ENCODE assay signal across 8 cellular contexts in the genomic region with DNA sequence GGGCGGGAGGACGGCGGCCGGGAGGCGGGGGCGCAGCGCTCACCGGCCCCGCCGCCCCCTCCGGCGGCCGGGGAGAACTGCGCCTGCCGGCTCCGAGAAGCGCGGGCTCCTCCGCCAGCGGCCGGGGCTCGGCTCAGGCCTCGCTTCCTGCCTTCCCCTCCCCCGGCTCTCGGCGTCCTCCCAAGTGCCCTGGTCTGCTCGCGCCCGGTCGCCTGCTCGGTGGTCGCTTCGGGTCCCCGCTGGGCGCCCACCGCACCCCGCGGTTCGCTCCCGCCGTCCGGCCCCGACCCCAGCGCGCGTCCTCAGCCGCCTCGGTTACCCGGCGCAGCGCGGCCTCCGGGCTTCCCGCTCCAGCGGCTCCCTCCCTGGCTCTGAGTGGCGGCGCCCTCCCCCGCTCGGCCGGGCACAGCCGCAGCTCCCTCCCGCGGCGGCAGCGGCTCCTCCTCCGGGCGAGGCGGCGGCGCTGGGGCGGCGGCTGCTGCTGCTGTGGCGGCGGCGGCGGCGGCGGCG. TPM values are rescaled to one million over a fixed set of nuclear protein-coding genes. Genes with fewer than 3 reads are reported as not detected.
DNase-seq lines count a peak whose midpoint lies in the region; ATAC-seq and TF ChIP-seq lines count a peak whose summit lies in the region.

No MANE protein-coding gene starts in this region.

- TF ChIP-seq CTCF in GM23338 (conservative IDR thresholded peaks at IDR 0.05; ENCODE audit: low read depth in 2 of 2) (no peak), MM.1S (IDR thresholded peaks at IDR 0.05; ENCODE audit: low read length) (peak; percentile 19; the same call in 1 of the 2 replicates), WTC11 (IDR thresholded peaks at IDR 0.05) (peak; percentile 33; the same call in 1 of the 2 replicates), lower leg skin (IDR thresholded peaks at IDR 0.05) (no peak)

- peaks cover 38% of the 10 kb centered on the region for H3K36me3 Mint-ChIP-seq in GM23338 (ENCODE audit: low read depth)
- peaks cover 32% of the 10 kb centered on the region for H3K36me3 Mint-ChIP-seq in WTC11

- H3K9me3 Mint-ChIP-seq in GM23338 (no peaks in the 10 kb centered on the region), WTC11 (no peaks in the 10 kb centered on the region)

- no peak overlapping the region for H2AFZ ChIP-seq in GM23338
- no peak overlapping the region for H2AFZ ChIP-seq in MM.1S (ENCODE audit: low read length)

- H3K27ac ChIP-seq in GM23338 (ENCODE audit: low read depth) (no peak overlapping the region), MM.1S (ENCODE audit: low read length) (peak overlapping the region; percentile 88), cingulate gyrus (ENCODE audit: low read depth, low read length) (peak overlapping the region; percentile 85)

- peaks cover 29% of the 10 kb centered on the region for H3K79me2 ChIP-seq in GM23338 (replicated peaks; ENCODE audit: insufficient read depth)
- peaks cover 56% of the 10 kb centered on the region for H3K79me2 ChIP-seq in MM.1S (ENCODE audit: low read length)

- peak; percentile 4 for ATAC-seq in GM23338
- peak; percentile 12 for ATAC-seq in WTC11

- H3K27me3 Mint-ChIP-seq in GM23338 (ENCODE audit: insufficient read depth, low read depth, poor library complexity) (peaks cover 15% of the 10 kb centered on the region), WTC11 (ENCODE audit: low read depth) (no peaks in the 10 kb centered on the region)

- H3K4me2 ChIP-seq in GM23338: peak overlapping the region; percentile 97
- no peak overlapping the region for H3K4me2 ChIP-seq in MM.1S (ENCODE audit: low read depth, low read length)

- H4K20me1 ChIP-seq in GM23338 (replicated peaks; ENCODE audit: insufficient read depth) (no peaks in the 10 kb centered on the region; the same call in none of the 2 replicates), MM.1S (ENCODE audit: insufficient read depth, low read length) (no peaks in the 10 kb centered on the region)

- H3K27me3 ChIP-seq in GM23338 (ENCODE audit: insufficient read depth) (peaks cover 11% of the 10 kb centered on the region; the same call in 1 of the 2 replicates), MM.1S (replicated peaks; ENCODE audit: insufficient read depth, low read length) (no peaks in the 10 kb centered on the region)

- H3K36me3 ChIP-seq in GM23338 (ENCODE audit: insufficient read depth) (peaks cover 15% of the 10 kb centered on the region), MM.1S (replicated peaks; ENCODE audit: insufficient read depth, low read length) (peaks cover 14% of the 10 kb centered on the region)

- H3K4me3 ChIP-seq in GM23338 (peak overlapping the region; percentile 96), MM.1S (ENCODE audit: low read length) (peak overlapping the region; percentile 63), lower leg skin (ENCODE audit: low read depth, poor library complexity, severe bottlenecking) (peak overlapping the region; percentile 92)

- H3K9me3 ChIP-seq in MM.1S (replicated peaks; ENCODE audit: insufficient read depth, low read length): no peaks in the 10 kb centered on the region

- H3F3A ChIP-seq in GM23338 (replicated peaks; ENCODE audit: low read depth) (peaks cover 22% of the 10 kb centered on the region), MM.1S (ENCODE audit: insufficient read depth, low read length) (peaks cover 29% of the 10 kb centered on the region; the same call in 1 of the 2 replicates)

- peak overlapping the region; percentile 32; the same call in 2 of the 3 replicates for H3K4me3 Mint-ChIP-seq in GM23338
- H3K4me3 Mint-ChIP-seq in WTC11: no peak overlapping the region

- CTCF ChIA-PET in WTC11 (lab: Charles Lee): interaction anchor here (0.6 to 4.7 kb wide), 10 partner anchors 9 to 304 kb away, joined by 3 to 73 read pairs (median 6); a partner anchor contains a TSS

- WGBS in lower leg skin, 2 donors: 1% methylated on average over 10 of the region's 79 CpGs; no CpG with 5 or more reads in 1 of the 2 donors

- peak; percentile 32 for DNase-seq in DMS79 treated with DMSO at 0.1 percent for 48 hours (lab: John Stamatoyannopoulos, UW)
- DNase-seq in DMS79 (lab: John Stamatoyannopoulos, UW): no peak
- peak; percentile 80 for DNase-seq in GM23338 (ENCODE audit: low spot score)
- DNase-seq in MM.1S: peak; percentile 71
- DNase-seq in WTC11 (ENCODE audit: low spot score): peak; percentile 63
- DNase-seq in lower leg skin (ENCODE audit: low spot score in 2 of 2): peak in 1 of 2 donors; percentile 93
- peak; percentile 58 to 68 for DNase-seq in stimulated activated CD8-positive, alpha-beta memory T cell treated with anti-CD3 and anti-CD28 coated beads, Interleukin-15, amount 100 ng/mL, for 48 hours (ENCODE audit: low read depth in 2 of 2)

- TF ChIP-seq POLR2A in lower leg skin (IDR thresholded peaks at IDR 0.05): no peak

- H3K4me1 ChIP-seq in GM23338 (ENCODE audit: insufficient read depth) (peaks cover 13% of the 10 kb centered on the region), MM.1S (ENCODE audit: low read length) (peaks cover 18% of the 10 kb centered on the region)

- POLR2A ChIA-PET in WTC11 (lab: Charles Lee): interaction anchor here (0.6 to 3.5 kb wide), 6 partner anchors 9 to 135 kb away, joined by 3 to 28 read pairs (median 4); a partner anchor contains a TSS

- H3K4me1 Mint-ChIP-seq in GM23338 (peaks cover 21% of the 10 kb centered on the region), WTC11 (peaks cover 17% of the 10 kb centered on the region)

- no peak overlapping the region for H3K27ac Mint-ChIP-seq in GM23338
- H3K27ac Mint-ChIP-seq in WTC11: no peak overlapping the region

- H3K9me2 ChIP-seq in GM23338 (ENCODE audit: insufficient read depth): no peaks in the 10 kb centered on the region
- H3K9me2 ChIP-seq in MM.1S (replicated peaks; ENCODE audit: insufficient read depth, low read length): no peaks in the 10 kb centered on the region

- H3K9ac ChIP-seq in MM.1S (ENCODE audit: low read length): peak overlapping the region; percentile 90

- intact Hi-C loops in lower leg skin (cut with DNase I; ENCODE audit: low total_unique reads): loop anchor here (1.0 to 5.0 kb wide), 2 partner anchors 103 to 143 kb away; a partner anchor contains a TSS

TF ChIP-seq in GM23338, 12 proteins besides CTCF, POLR2A, EP300 and RAD21 (continues in another document):
- TF ChIP-seq POLR2AphosphoS5 (IDR thresholded peaks at IDR 0.05; ENCODE audit: low read depth) (no peak), EZH2 (IDR thresholded peaks at IDR 0.05; ENCODE audit: low read depth, unreplicated experiment) (no peak)
- TF ChIP-seq, protein P1, sequence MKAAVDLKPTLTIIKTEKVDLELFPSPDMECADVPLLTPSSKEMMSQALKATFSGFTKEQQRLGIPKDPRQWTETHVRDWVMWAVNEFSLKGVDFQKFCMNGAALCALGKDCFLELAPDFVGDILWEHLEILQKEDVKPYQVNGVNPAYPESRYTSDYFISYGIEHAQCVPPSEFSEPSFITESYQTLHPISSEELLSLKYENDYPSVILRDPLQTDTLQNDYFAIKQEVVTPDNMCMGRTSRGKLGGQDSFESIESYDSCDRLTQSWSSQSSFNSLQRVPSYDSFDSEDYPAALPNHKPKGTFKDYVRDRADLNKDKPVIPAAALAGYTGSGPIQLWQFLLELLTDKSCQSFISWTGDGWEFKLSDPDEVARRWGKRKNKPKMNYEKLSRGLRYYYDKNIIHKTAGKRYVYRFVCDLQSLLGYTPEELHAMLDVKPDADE (IDR thresholded peaks at IDR 0.05): no peak

TF ChIP-seq in WTC11, 78 proteins besides CTCF, POLR2A, EP300 and RAD21 (continues in another document):
- TF ChIP-seq SMAD4 (CRISPR knock-in tag; IDR thresholded peaks at IDR 0.05) (0 out of 2 replicates have a peak, but pooled peaks have one; percentile 33), JUN (CRISPR knock-in tag; IDR thresholded peaks at IDR 0.05) (peak; percentile 75; the same call in 1 of the 2 replicates), TCF7 (CRISPR knock-in tag; IDR thresholded peaks at IDR 0.05; ENCODE audit: low read depth) (no peak), ETV6 (CRISPR knock-in tag; IDR thresholded peaks at IDR 0.05) (no peak)

RNA-seq across cellular contexts. Expression of a gene that starts 0.3 kb away (rescaled TPM):
- 62.2 and 78.8 TPM in 2 replicates for total RNA-seq in GM23338 (2014; rRNA removed; shearing (Covaris generic))
- polyA plus RNA-seq in GM23338 (2016; fragmentation: Nextera tagmentation; extraction: Ambion mirVana): 27.0 and 29.9 TPM in 2 replicates
- total RNA-seq in WTC11 (2021) (69.5 to 77.1 TPM (median 75.9 TPM) in 3 replicates), lower leg skin (10 to 100 TPM; 62.4 to 70.8 (median 65.7) TPM)

RNA-seq across cellular contexts. Expression of a gene that starts 19.5 kb away (rescaled TPM):
- 79.3 and 95.0 TPM in 2 replicates for total RNA-seq in GM23338 (2014; rRNA removed; shearing (Covaris generic))
- polyA plus RNA-seq in GM23338 (2016; fragmentation: Nextera tagmentation; extraction: Ambion mirVana): 20.3 and 20.6 TPM in 2 replicates
- 113 to 124 TPM (median 114 TPM) in 3 replicates for total RNA-seq in WTC11 (2021)
- 10 to 100 TPM; 62.4 to 77.9 (median 67.8) TPM for total RNA-seq in lower leg skin

RNA-seq across cellular contexts. Expression of a gene that starts 32.4 kb away (rescaled TPM):
- 15.9 and 20.8 TPM in 2 replicates for total RNA-seq in GM23338 (2014; rRNA removed; shearing (Covaris generic))
- polyA plus RNA-seq in GM23338 (2016; fragmentation: Nextera tagmentation; extraction: Ambion mirVana): 16.5 and 17.0 TPM in 2 replicates
- total RNA-seq in WTC11 (2021): 21.9 to 26.9 TPM (median 25.3 TPM) in 3 replicates
- total RNA-seq in lower leg skin: 10 to 100 TPM; 23.4 to 44.5 (median 34.8) TPM

RNA-seq across cellular contexts. Expression of a gene that starts 48.7 kb away (rescaled TPM):
- total RNA-seq in GM23338 (2014; rRNA removed; shearing (Covaris generic)): not detected in 2 replicates
- polyA plus RNA-seq in GM23338 (2016; fragmentation: Nextera tagmentation; extraction: Ambion mirVana): 0.21 and 0.47 TPM in 2 replicates
- 0.11 to 0.23 TPM (median 0.14 TPM) in 3 replicates for total RNA-seq in WTC11 (2021)
- total RNA-seq in lower leg skin: 1 to 10 TPM in 1 of 4 donors, not detected in 3; 1.1 TPM

RNA-seq across cellular contexts. Expression of a gene that starts 48.8 kb away (rescaled TPM):
- total RNA-seq in GM23338 (2014; rRNA removed; shearing (Covaris generic)): not detected in 2 replicates
- not detected in 2 replicates for polyA plus RNA-seq in GM23338 (2016; fragmentation: Nextera tagmentation; extraction: Ambion mirVana)
- total RNA-seq in WTC11 (2021) (0.05 to 0.14 TPM in 2 of 3 replicates, not detected in the other), lower leg skin (1 to 10 TPM in 1 of 4 donors, not detected in 3; 2.4 TPM)

Comparison
In these comparisons a context has a peak if more than half of its experiments do, and no peak if none do; other contexts are left out.
1. CTCF ChIP-seq: peak in MM.1S (single experiment) and WTC11 (single experiment); none in GM23338 (0 of 2) and lower leg skin (0 of 3).
2. Peak in every context shown above with its lines, with median percentiles within 50 percentile points of each other: H3K4me3 ChIP-seq.